ENCODE assay signal across 1 cellular context in the genomic region with DNA sequence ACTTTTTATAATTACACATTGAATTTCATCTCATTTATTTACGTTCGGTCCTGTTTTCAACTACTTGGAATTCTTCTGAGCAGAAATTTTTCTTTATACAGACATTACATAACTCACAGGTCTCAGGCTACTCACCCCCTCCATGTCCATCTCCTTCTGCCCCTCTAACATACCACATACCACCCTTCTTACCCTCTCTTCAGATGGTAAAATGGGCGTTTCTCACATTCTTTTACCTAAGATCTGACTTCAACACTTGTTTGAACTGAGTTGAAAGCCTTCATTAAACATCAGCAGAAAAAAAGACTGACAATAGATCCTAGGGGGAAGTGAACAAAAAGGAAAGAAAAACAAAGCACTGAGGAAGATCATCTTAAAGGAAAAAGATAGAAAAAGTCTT.
TF ChIP-seq lines count a peak whose summit lies in the region.

No MANE protein-coding gene starts in this region.

TF ChIP-seq in GM23338, 12 proteins besides CTCF, POLR2A, EP300 and RAD21 (continued from another document):
- TF ChIP-seq, protein P1, sequence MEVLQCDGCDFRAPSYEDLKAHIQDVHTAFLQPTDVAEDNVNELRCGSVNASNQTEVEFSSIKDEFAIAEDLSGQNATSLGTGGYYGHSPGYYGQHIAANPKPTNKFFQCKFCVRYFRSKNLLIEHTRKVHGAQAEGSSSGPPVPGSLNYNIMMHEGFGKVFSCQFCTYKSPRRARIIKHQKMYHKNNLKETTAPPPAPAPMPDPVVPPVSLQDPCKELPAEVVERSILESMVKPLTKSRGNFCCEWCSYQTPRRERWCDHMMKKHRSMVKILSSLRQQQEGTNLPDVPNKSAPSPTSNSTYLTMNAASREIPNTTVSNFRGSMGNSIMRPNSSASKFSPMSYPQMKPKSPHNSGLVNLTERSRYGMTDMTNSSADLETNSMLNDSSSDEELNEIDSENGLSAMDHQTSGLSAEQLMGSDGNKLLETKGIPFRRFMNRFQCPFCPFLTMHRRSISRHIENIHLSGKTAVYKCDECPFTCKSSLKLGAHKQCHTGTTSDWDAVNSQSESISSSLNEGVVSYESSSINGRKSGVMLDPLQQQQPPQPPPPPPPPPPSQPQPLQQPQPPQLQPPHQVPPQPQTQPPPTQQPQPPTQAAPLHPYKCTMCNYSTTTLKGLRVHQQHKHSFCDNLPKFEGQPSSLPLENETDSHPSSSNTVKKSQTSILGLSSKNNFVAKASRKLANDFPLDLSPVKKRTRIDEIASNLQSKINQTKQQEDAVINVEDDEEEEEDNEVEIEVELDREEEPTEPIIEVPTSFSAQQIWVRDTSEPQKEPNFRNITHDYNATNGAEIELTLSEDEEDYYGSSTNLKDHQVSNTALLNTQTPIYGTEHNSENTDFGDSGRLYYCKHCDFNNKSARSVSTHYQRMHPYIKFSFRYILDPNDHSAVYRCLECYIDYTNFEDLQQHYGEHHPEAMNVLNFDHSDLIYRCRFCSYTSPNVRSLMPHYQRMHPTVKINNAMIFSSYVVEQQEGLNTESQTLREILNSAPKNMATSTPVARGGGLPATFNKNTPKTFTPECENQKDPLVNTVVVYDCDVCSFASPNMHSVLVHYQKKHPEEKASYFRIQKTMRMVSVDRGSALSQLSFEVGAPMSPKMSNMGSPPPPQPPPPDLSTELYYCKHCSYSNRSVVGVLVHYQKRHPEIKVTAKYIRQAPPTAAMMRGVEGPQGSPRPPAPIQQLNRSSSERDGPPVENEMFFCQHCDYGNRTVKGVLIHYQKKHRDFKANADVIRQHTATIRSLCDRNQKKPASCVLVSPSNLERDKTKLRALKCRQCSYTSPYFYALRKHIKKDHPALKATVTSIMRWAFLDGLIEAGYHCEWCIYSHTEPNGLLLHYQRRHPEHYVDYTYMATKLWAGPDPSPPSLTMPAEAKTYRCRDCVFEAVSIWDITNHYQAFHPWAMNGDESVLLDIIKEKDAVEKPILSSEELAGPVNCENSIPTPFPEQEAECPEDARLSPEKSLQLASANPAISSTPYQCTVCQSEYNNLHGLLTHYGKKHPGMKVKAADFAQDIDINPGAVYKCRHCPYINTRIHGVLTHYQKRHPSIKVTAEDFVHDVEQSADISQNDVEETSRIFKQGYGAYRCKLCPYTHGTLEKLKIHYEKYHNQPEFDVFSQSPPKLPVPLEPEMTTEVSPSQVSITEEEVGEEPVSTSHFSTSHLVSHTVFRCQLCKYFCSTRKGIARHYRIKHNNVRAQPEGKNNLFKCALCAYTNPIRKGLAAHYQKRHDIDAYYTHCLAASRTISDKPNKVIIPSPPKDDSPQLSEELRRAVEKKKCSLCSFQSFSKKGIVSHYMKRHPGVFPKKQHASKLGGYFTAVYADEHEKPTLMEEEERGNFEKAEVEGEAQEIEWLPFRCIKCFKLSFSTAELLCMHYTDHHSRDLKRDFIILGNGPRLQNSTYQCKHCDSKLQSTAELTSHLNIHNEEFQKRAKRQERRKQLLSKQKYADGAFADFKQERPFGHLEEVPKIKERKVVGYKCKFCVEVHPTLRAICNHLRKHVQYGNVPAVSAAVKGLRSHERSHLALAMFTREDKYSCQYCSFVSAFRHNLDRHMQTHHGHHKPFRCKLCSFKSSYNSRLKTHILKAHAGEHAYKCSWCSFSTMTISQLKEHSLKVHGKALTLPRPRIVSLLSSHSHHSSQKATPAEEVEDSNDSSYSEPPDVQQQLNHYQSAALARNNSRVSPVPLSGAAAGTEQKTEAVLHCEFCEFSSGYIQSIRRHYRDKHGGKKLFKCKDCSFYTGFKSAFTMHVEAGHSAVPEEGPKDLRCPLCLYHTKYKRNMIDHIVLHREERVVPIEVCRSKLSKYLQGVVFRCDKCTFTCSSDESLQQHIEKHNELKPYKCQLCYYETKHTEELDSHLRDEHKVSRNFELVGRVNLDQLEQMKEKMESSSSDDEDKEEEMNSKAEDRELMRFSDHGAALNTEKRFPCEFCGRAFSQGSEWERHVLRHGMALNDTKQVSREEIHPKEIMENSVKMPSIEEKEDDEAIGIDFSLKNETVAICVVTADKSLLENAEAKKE (CRISPR knock-in tag; IDR thresholded peaks at IDR 0.05): no peak
- TF ChIP-seq JUNB (IDR thresholded peaks at IDR 0.05; ENCODE audit: unreplicated experiment): no peak
- TF ChIP-seq EZH2 (IDR thresholded peaks at IDR 0.05; ENCODE audit: low read depth, unreplicated experiment): no peak
- no peak for TF ChIP-seq STAT1 (IDR thresholded peaks at IDR 0.05; ENCODE audit: unreplicated experiment)
- no peak for TF ChIP-seq ZNF331 (CRISPR knock-in tag; IDR thresholded peaks at IDR 0.05; ENCODE audit: low read depth)
- TF ChIP-seq, protein P2, sequence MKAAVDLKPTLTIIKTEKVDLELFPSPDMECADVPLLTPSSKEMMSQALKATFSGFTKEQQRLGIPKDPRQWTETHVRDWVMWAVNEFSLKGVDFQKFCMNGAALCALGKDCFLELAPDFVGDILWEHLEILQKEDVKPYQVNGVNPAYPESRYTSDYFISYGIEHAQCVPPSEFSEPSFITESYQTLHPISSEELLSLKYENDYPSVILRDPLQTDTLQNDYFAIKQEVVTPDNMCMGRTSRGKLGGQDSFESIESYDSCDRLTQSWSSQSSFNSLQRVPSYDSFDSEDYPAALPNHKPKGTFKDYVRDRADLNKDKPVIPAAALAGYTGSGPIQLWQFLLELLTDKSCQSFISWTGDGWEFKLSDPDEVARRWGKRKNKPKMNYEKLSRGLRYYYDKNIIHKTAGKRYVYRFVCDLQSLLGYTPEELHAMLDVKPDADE (IDR thresholded peaks at IDR 0.05): no peak
- TF ChIP-seq NANOG (IDR thresholded peaks at IDR 0.05; ENCODE audit: borderline replicate concordance): no peak
- TF ChIP-seq, protein P3, sequence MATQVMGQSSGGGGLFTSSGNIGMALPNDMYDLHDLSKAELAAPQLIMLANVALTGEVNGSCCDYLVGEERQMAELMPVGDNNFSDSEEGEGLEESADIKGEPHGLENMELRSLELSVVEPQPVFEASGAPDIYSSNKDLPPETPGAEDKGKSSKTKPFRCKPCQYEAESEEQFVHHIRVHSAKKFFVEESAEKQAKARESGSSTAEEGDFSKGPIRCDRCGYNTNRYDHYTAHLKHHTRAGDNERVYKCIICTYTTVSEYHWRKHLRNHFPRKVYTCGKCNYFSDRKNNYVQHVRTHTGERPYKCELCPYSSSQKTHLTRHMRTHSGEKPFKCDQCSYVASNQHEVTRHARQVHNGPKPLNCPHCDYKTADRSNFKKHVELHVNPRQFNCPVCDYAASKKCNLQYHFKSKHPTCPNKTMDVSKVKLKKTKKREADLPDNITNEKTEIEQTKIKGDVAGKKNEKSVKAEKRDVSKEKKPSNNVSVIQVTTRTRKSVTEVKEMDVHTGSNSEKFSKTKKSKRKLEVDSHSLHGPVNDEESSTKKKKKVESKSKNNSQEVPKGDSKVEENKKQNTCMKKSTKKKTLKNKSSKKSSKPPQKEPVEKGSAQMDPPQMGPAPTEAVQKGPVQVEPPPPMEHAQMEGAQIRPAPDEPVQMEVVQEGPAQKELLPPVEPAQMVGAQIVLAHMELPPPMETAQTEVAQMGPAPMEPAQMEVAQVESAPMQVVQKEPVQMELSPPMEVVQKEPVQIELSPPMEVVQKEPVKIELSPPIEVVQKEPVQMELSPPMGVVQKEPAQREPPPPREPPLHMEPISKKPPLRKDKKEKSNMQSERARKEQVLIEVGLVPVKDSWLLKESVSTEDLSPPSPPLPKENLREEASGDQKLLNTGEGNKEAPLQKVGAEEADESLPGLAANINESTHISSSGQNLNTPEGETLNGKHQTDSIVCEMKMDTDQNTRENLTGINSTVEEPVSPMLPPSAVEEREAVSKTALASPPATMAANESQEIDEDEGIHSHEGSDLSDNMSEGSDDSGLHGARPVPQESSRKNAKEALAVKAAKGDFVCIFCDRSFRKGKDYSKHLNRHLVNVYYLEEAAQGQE (IDR thresholded peaks at IDR 0.05; ENCODE audit: unreplicated experiment): no peak
